In genomic region chr3:24683511-24684384, GRCh38 we compare ENCODE assay signal across 8 cellular contexts.
DNase-seq lines count a peak whose midpoint lies in the region; ATAC-seq and TF ChIP-seq lines count a peak whose summit lies in the region.

No MANE protein-coding gene starts in this region.

- H3K4me3 ChIP-seq in spleen: no peak overlapping the region

- no peaks in the 10 kb centered on the region for H3K9me3 ChIP-seq in spleen

- no peaks in the 10 kb centered on the region for H3K27me3 Mint-ChIP-seq in effector memory CD8-positive, alpha-beta T cell

- TF ChIP-seq POLR2A in spleen (IDR thresholded peaks at IDR 0.05): no peak

- H3K4me1 ChIP-seq in spleen: peaks cover 0 to 6% (median 0%) of the 10 kb centered on the region in 6 donors

- H3K9me3 Mint-ChIP-seq in effector memory CD8-positive, alpha-beta T cell: peaks cover 0 to 7% of the 10 kb centered on the region in 2 donors

- no peaks in the 10 kb centered on the region for H3K36me3 ChIP-seq in spleen

- H3K4me1 Mint-ChIP-seq in effector memory CD8-positive, alpha-beta T cell (ENCODE audit: low read depth in 2 of 2): no peaks in the 10 kb centered on the region

- TF ChIP-seq CTCF in spleen (IDR thresholded peaks at IDR 0.05 in 8 of 11, conservative IDR thresholded peaks at IDR 0.05 in 3 of 11): peak in 8 of 11 experiments; percentile 25 to 63 (median 58)

- intact Hi-C loops in spleen (cut with DNase I; ENCODE audit: low total_unique reads): loop anchor here (5.0 to 10.0 kb wide), 2 partner anchors 161 to 439 kb away; no protein-coding TSS in a partner anchor

- no peak overlapping the region for H3K27ac ChIP-seq in spleen

- DNase-seq in COLO829 (ENCODE audit: low spot score) (peak; percentile 80), HuH-7 (ENCODE audit: low spot score) (peak; percentile 47), SW480 (ENCODE audit: low spot score) (peak; percentile 46), germinal center (ENCODE audit: low spot score) (peak; percentile 3), spleen (no peak), NCI-H2196 (lab: John Stamatoyannopoulos, UW; ENCODE audit: unreplicated experiment) (no peak)
- DNase-seq in effector memory CD8-positive, alpha-beta T cell: no peak
- DNase-seq in activated naive CD4-positive, alpha-beta T cell treated with anti-CD3 and anti-CD28 coated beads, Interleukin-2, amount 50 U/mL, for 16 hours: no peak

- H3K27ac Mint-ChIP-seq in effector memory CD8-positive, alpha-beta T cell: no peak overlapping the region

- ATAC-seq in effector memory CD8-positive, alpha-beta T cell (replicated peaks): no peak

- no peak overlapping the region for H3K4me3 Mint-ChIP-seq in effector memory CD8-positive, alpha-beta T cell

- no peaks in the 10 kb centered on the region for H3K36me3 Mint-ChIP-seq in effector memory CD8-positive, alpha-beta T cell (ENCODE audit: insufficient read depth)

- 45 to 54% (median 49%) methylated on average over 7 of the region's 7 CpGs for WGBS in spleen, 5 donors

- no peaks in the 10 kb centered on the region for H3K27me3 ChIP-seq in spleen (replicated peaks in 1 of 7)

Comparison
In these comparisons a context has a peak if more than half of its experiments do, and no peak if none do; other contexts are left out.
1. DNase-seq: peak in COLO829 (single experiment), HuH-7 (single experiment), SW480 (single experiment) and germinal center (single experiment); none in spleen (single experiment), NCI-H2196 (single experiment), effector memory CD8-positive, alpha-beta T cell (0 of 3) and activated naive CD4-positive, alpha-beta T cell treated with anti-CD3 and anti-CD28 coated beads, Interleukin-2, amount 50 U/mL, for 16 hours (single experiment).